8 cellular contexts compared by ENCODE assay signal in the genomic region with DNA sequence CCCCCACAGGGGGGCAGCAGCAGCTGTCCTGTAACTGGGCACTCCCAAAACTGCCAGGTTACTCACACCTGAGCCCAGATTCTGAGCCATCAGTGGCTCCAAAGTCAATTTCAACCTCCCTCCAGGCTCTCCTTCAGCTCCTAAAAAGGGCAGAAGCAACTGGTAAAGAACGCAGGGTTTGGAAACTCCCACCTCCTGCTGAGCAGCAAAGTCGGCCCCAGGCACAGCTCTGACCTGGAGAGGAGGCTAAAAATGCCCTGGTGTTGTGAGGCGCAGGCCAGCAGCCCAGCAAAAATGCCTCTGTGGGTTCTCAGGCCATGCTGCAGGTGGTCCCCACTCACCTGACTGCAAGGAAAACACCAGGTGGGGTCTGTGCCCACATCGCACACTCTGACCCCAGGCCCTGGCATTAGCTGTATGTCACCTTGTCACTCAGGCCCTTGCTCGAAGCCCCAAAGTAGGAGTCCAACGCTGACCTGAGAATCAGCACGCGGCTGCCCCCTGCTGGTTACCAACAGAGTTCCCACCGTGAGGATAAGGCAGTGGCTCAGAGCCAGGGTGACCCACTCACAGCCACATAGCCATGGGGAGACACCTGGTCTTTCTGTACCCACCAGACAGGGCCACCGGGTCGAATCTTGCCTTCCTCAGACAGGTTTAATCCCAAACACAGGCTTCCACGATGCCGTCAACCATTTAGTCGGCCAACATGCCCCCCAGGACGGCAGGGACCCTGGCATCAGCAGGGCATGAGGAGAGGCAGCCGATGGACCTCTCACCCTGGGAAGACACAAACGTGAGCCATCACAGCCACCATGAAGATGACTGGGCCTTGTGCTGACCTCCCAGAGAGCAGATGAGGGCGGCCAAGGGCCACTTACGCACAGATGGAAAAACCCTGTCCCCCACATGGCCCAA. TPM values are rescaled to one million over a fixed set of nuclear protein-coding genes. Genes with fewer than 3 reads are reported as not detected.
DNase-seq lines count a peak whose midpoint lies in the region; ATAC-seq and TF ChIP-seq lines count a peak whose summit lies in the region.

No MANE protein-coding gene starts in this region.

- ATAC-seq in body of pancreas (peak; percentile 75), GM18858 (IDR thresholded peaks at IDR 0.05; ENCODE audit: unreplicated experiment) (no peak), GM21526 (IDR thresholded peaks at IDR 0.05; ENCODE audit: low FRiP score, unreplicated experiment) (no peak)

- peaks cover 0 to 15% of the 10 kb centered on the region in 2 donors for H3K36me3 ChIP-seq in body of pancreas (replicated peaks in 1 of 2; ENCODE audit: insufficient read depth in 1 of 2, low read depth in 2 of 2)

- WGBS in body of pancreas, 2 donors: 42 to 52% methylated on average over 8 to 19 of the region's 19 CpGs

- TF ChIP-seq POLR2A in body of pancreas (IDR thresholded peaks at IDR 0.05): no peak

- no peaks in the 10 kb centered on the region for H3K4me1 ChIP-seq in body of pancreas

- peak; percentile 64 to 79 (median 69) for TF ChIP-seq CTCF in body of pancreas (IDR thresholded peaks at IDR 0.05)

- intact Hi-C loops in body of pancreas (cut with DNase I): no loop called here

- H3K27me3 ChIP-seq in body of pancreas: no peaks in the 10 kb centered on the region

- H3K27ac ChIP-seq in body of pancreas: peak overlapping the region in 3 of 4 donors; percentile 14 to 45 (median 23)

- no peaks in the 10 kb centered on the region for H3K9me3 ChIP-seq in body of pancreas

- peak; percentile 70 for DNase-seq in Daoy (ENCODE audit: low read depth)
- DNase-seq in Kasumi-1 (lab: John Stamatoyannopoulos, UW): peak; percentile 69 to 72
- DNase-seq in UCSD-AML1 (lab: John Stamatoyannopoulos, UW; ENCODE audit: unreplicated experiment): peak; percentile 64
- DNase-seq in body of pancreas: peak; percentile 74 to 83 (median 80)
- peak; percentile 69 for DNase-seq in inferior parietal cortex (ENCODE audit: extremely low spot score)
- DNase-seq in stimulated activated CD4-positive, alpha-beta T cell treated with anti-CD3 and anti-CD28 coated beads, Interleukin-1b, Interleukin-23, amount 100 ng/mL, for 24 hours (ENCODE audit: low read depth in 4 of 4, low spot score in 1 of 4): peak; percentile 47 to 57 (median 53)

- no peak overlapping the region for H3K4me3 ChIP-seq in body of pancreas

RNA-seq across cellular contexts. Expression of gene POLR3H, which starts 11.1 kb away (rescaled TPM):
- 10.9 and 17.3 TPM in 2 replicates for total RNA-seq in Daoy (2014; rRNA removed; shearing (Covaris generic))
- total RNA-seq in body of pancreas: 10 to 100 TPM; 18.9 to 24.7 TPM

RNA-seq across cellular contexts. Expression of gene CSDC2, which starts 27.6 kb away (rescaled TPM):
- total RNA-seq in Daoy (2014; rRNA removed; shearing (Covaris generic)): 0.34 TPM in 1 of 2 replicates, not detected in the other
- 10 to 100 TPM; 30.0 to 42.8 TPM for total RNA-seq in body of pancreas

RNA-seq across cellular contexts. Expression of gene PMM1, which starts 56.5 kb away (rescaled TPM):
- 10.4 and 12.2 TPM in 2 replicates for total RNA-seq in Daoy (2014; rRNA removed; shearing (Covaris generic))
- total RNA-seq in body of pancreas: 10 to 100 TPM; 49.3 to 54.1 TPM

Comparison
In these comparisons a context has a peak if more than half of its experiments do, and no peak if none do; other contexts are left out.
1. RNA of gene CSDC2, which starts 27.6 kb away (total RNA-seq): 30.0 to 42.8 TPM in body of pancreas; 0.34 TPM in Daoy; every median in the first group is over 10 times any median in the second.
2. Peak in every context shown above with its lines, with median percentiles within 50 percentile points of each other: DNase-seq.